8 cellular contexts compared by ENCODE assay signal in genomic region chr7:101814081-101814995, GRCh38. TPM values are rescaled to one million over a fixed set of nuclear protein-coding genes. Genes with fewer than 3 reads are reported as not detected.
DNase-seq lines count a peak whose midpoint lies in the region; ATAC-seq, FAIRE-seq and TF ChIP-seq lines count a peak whose summit lies in the region.

No MANE protein-coding gene starts in this region.

- TF ChIP-seq POLR2A in H54 (IDR thresholded peaks at IDR 0.05; ENCODE audit: low read depth, low read length) = peak; percentile 47

- H3K4me1 ChIP-seq in CD8-positive, alpha-beta T cell (ENCODE audit: insufficient read depth, low read length) = peaks cover 13% of the 10 kb centered on the region

- peaks cover 24% of the 10 kb centered on the region for H3K4me1 Mint-ChIP-seq in CD8-positive, alpha-beta T cell (ENCODE audit: low read depth)

- H3K27me3 ChIP-seq in CD8-positive, alpha-beta T cell (ENCODE audit: insufficient read depth, low read length) = no peaks in the 10 kb centered on the region

- peak overlapping the region; percentile 80 for H3K4me3 ChIP-seq in CD8-positive, alpha-beta T cell (ENCODE audit: low read depth, low read length)

- peak overlapping the region; percentile 84 for H3K4me3 Mint-ChIP-seq in CD8-positive, alpha-beta T cell

- ATAC-seq in CD8-positive, alpha-beta T cell = peak; percentile 34
- no peak for ATAC-seq in HG03565 (IDR thresholded peaks at IDR 0.05; ENCODE audit: unreplicated experiment)

- peak; percentile 15 to 78 (median 42) for DNase-seq in CD8-positive, alpha-beta T cell
- DNase-seq in H54 (ENCODE audit: insufficient read length, low spot score) (peak; percentile 72), NCI-H748 (lab: John Stamatoyannopoulos, UW; ENCODE audit: unreplicated experiment) (peak; percentile 72), epithelial cell of prostate (ENCODE audit: low read depth, low spot score) (no peak), midbrain (lab: John Stamatoyannopoulos, UW) (peak; percentile 28)
- DNase-seq in activated CD8-positive, alpha-beta memory T cell treated with anti-CD3 and anti-CD28 coated beads, Interleukin-2, amount 50 U/mL, for 48 hours = peak; percentile 82
- DNase-seq in stimulated activated CD8-positive, alpha-beta memory T cell treated with anti-CD3 and anti-CD28 coated beads, Interleukin-7, amount 100 ng/mL, for 24 hours (ENCODE audit: low read depth) = peak; percentile 23

- intact Hi-C loops in CD8-positive, alpha-beta T cell (cut with DNase I, micrococcal nuclease) = loop anchor here (1.0 kb wide), 2 partner anchors 43 to 126 kb away; no protein-coding TSS in a partner anchor

- FAIRE-seq in H54 (lab: Jason Lieb, UNC) = peak; percentile 48

- POLR2A ChIA-PET in CD8-positive, alpha-beta T cell (lab: Charles Lee) = interaction anchor here (0.8 to 1.6 kb wide), 4 partner anchors 42 to 125 kb away, joined by 3 to 8 read pairs (median 4); no protein-coding TSS in a partner anchor

- no peaks in the 10 kb centered on the region for H3K27me3 Mint-ChIP-seq in CD8-positive, alpha-beta T cell (ENCODE audit: low read depth)

- CTCF ChIA-PET in CD8-positive, alpha-beta T cell (lab: Charles Lee) = interaction anchor here (0.7 to 1.6 kb wide), 15 partner anchors 9 to 133 kb away, joined by 3 to 13 read pairs (median 4); no protein-coding TSS in a partner anchor

- H3K9me3 ChIP-seq in CD8-positive, alpha-beta T cell (ENCODE audit: low read length) = no peaks in the 10 kb centered on the region

- H3K36me3 ChIP-seq in CD8-positive, alpha-beta T cell (ENCODE audit: insufficient read depth, low read length) = no peaks in the 10 kb centered on the region

- peak; percentile 50 for TF ChIP-seq CTCF in CD8-positive, alpha-beta T cell (IDR thresholded peaks at IDR 0.05)

- H3K27ac Mint-ChIP-seq in CD8-positive, alpha-beta T cell = peak overlapping the region; percentile 63

- peaks cover 2% of the 10 kb centered on the region for H3K36me3 Mint-ChIP-seq in CD8-positive, alpha-beta T cell

- no peak overlapping the region for H3K27ac ChIP-seq in CD8-positive, alpha-beta T cell (ENCODE audit: low read depth, low read length)
- H3K27ac ChIP-seq in epithelial cell of prostate = peak overlapping the region; percentile 66

- no peaks in the 10 kb centered on the region for H3K9me3 Mint-ChIP-seq in CD8-positive, alpha-beta T cell

RNA-seq across cellular contexts. Expression of gene CUX1, which starts 3.1 kb away (rescaled TPM):
- 10 to 100 TPM; 40.3 to 41.0 TPM for total RNA-seq in CD8-positive, alpha-beta T cell
